Comparison of ENCODE assay signal across 8 cellular contexts in genomic region chr4:77599378-77599777, GRCh38. TPM values are rescaled to one million over a fixed set of nuclear protein-coding genes. Genes with fewer than 3 reads are reported as not detected.
DNase-seq lines count a peak whose midpoint lies in the region; ATAC-seq and TF ChIP-seq lines count a peak whose summit lies in the region.

No MANE protein-coding gene starts in this region.

- DNase-seq in NCI-H1694 (lab: John Stamatoyannopoulos, UW) (peak; percentile 16), NCI-H1694 treated with DMSO at 0.1 percent for 48 hours (lab: John Stamatoyannopoulos, UW) (no peak), amniotic stem cell (lab: John Stamatoyannopoulos, UW) (peak; percentile 21), lower lobe of right lung (no peak)
- DNase-seq in Jurkat, Clone E6-1 (ENCODE audit: low read depth, low spot score), result peak; percentile 9
- no peak for DNase-seq in stimulated activated CD4-positive, alpha-beta T cell treated with anti-CD3 and anti-CD28 coated beads, Interleukin-4, amount 100 ng/mL, for 1 hour

- H3K9me3 ChIP-seq in lower lobe of right lung, result no peaks in the 10 kb centered on the region

- no peak overlapping the region for H3K4me3 ChIP-seq in Jurkat, Clone E6-1 (ENCODE audit: low read length)
- no peak overlapping the region for H3K4me3 ChIP-seq in lower lobe of right lung

- H3K27me3 ChIP-seq in lower lobe of right lung (ENCODE audit: low read depth), result peaks cover 5% of the 10 kb centered on the region

- no peaks in the 10 kb centered on the region for H3K36me3 ChIP-seq in lower lobe of right lung

- peaks cover 6% of the 10 kb centered on the region for H3K4me1 ChIP-seq in lower lobe of right lung

- H3K27ac ChIP-seq in lower lobe of right lung, result no peak overlapping the region

- intact Hi-C loops in lower lobe of right lung (cut with DNase I), result no loop called here

- TF ChIP-seq CTCF in lower lobe of right lung (IDR thresholded peaks at IDR 0.05), result peak; percentile 49

- ATAC-seq in lower lobe of right lung (peak in 1 of 2 donors; percentile 49), GM19324 (IDR thresholded peaks at IDR 0.05; ENCODE audit: low FRiP score, unreplicated experiment) (no peak), GM18861 (IDR thresholded peaks at IDR 0.05; ENCODE audit: unreplicated experiment) (no peak)

RNA-seq across cellular contexts. Expression of gene CXCL13, which starts 6.2 kb away (rescaled TPM):
- polyA plus RNA-seq in Jurkat, Clone E6-1 (2012; ENCODE audit: insufficient read depth, insufficient read length), result not detected
- total RNA-seq in lower lobe of right lung, result not detected

Comparison
In these comparisons a context has a peak if more than half of its experiments do, and no peak if none do; other contexts are left out.
1. DNase-seq: peak in NCI-H1694 (single experiment), Jurkat, Clone E6-1 (single experiment) and amniotic stem cell (single experiment); none in NCI-H1694 treated with DMSO at 0.1 percent for 48 hours (single experiment), lower lobe of right lung (single experiment) and stimulated activated CD4-positive, alpha-beta T cell treated with anti-CD3 and anti-CD28 coated beads, Interleukin-4, amount 100 ng/mL, for 1 hour (single experiment).